ENCODE assay signal across 2 cellular contexts in the genomic region with DNA sequence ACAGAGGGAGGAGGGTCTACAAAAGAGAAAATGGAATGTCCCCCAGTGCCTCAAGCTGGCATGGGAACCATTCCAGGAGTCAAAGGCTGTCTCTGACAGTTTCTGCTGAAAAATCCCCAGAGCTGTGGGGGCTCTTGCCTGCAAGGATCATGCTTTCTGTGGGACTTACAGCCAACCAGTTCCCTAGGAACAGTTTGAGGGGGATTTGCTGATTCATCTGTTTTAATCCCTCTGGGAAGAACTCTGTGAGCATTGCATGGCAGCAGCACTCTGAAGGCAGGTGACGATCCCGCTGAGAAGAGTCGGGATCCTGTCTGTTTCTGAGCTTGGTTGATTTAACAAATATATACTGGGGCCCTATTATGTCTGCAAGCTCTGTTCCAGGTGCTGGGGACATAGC.
TF ChIP-seq lines count a peak whose summit lies in the region.

No MANE protein-coding gene starts in this region.

TF ChIP-seq in HepG2, 621 proteins besides CTCF, POLR2A, EP300 and RAD21:
- TF ChIP-seq MAFK (conservative IDR thresholded peaks at IDR 0.05 in 1 of 2, IDR thresholded peaks at IDR 0.05 in 1 of 2; ENCODE audit: low read length in 2 of 2) (peak; percentile 61 to 81), MAFF (IDR thresholded peaks at IDR 0.05; ENCODE audit: low read depth, low read length) (peak; percentile 74), JUNB (CRISPR knock-in tag; IDR thresholded peaks at IDR 0.05; ENCODE audit: borderline replicate concordance) (no peak), ZMAT3 (CRISPR knock-in tag; conservative IDR thresholded peaks at IDR 0.05) (no peak), ARHGAP35 (CRISPR knock-in tag; IDR thresholded peaks at IDR 0.05; ENCODE audit: borderline replicate concordance) (no peak), ZNF891 (CRISPR knock-in tag; IDR thresholded peaks at IDR 0.05) (no peak), TBL1XR1 (IDR thresholded peaks at IDR 0.05; ENCODE audit: borderline replicate concordance, low read length, partially characterized antibody) (no peak), HNRNPK (IDR thresholded peaks at IDR 0.05; ENCODE audit: low read depth, low read length, poor library complexity, severe bottlenecking) (no peak), TARDBP (CRISPR knock-in tag; IDR thresholded peaks at IDR 0.05) (no peak)
- TF ChIP-seq, protein P1, sequence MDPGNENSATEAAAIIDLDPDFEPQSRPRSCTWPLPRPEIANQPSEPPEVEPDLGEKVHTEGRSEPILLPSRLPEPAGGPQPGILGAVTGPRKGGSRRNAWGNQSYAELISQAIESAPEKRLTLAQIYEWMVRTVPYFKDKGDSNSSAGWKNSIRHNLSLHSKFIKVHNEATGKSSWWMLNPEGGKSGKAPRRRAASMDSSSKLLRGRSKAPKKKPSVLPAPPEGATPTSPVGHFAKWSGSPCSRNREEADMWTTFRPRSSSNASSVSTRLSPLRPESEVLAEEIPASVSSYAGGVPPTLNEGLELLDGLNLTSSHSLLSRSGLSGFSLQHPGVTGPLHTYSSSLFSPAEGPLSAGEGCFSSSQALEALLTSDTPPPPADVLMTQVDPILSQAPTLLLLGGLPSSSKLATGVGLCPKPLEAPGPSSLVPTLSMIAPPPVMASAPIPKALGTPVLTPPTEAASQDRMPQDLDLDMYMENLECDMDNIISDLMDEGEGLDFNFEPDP (CRISPR knock-in tag; conservative IDR thresholded peaks at IDR 0.05) = no peak
- TF ChIP-seq, protein P2, sequence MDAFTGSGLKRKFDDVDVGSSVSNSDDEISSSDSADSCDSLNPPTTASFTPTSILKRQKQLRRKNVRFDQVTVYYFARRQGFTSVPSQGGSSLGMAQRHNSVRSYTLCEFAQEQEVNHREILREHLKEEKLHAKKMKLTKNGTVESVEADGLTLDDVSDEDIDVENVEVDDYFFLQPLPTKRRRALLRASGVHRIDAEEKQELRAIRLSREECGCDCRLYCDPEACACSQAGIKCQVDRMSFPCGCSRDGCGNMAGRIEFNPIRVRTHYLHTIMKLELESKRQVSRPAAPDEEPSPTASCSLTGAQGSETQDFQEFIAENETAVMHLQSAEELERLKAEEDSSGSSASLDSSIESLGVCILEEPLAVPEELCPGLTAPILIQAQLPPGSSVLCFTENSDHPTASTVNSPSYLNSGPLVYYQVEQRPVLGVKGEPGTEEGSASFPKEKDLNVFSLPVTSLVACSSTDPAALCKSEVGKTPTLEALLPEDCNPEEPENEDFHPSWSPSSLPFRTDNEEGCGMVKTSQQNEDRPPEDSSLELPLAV (CRISPR knock-in tag; conservative IDR thresholded peaks at IDR 0.05; ENCODE audit: low read depth) = no peak
TF ChIP-seq in HepG2: peak in this region for 2.

TF ChIP-seq in K562, 482 proteins besides CTCF, POLR2A, EP300 and RAD21:
- TF ChIP-seq MAFG (tag; conservative IDR thresholded peaks at IDR 0.05) = peak; percentile 54; the same call in 1 of the 2 replicates
- TF ChIP-seq, protein P3, sequence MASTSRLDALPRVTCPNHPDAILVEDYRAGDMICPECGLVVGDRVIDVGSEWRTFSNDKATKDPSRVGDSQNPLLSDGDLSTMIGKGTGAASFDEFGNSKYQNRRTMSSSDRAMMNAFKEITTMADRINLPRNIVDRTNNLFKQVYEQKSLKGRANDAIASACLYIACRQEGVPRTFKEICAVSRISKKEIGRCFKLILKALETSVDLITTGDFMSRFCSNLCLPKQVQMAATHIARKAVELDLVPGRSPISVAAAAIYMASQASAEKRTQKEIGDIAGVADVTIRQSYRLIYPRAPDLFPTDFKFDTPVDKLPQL (IDR thresholded peaks at IDR 0.05; ENCODE audit: extremely low read depth, insufficient read length) = no peak
- peak; percentile 44; the same call in 1 of the 2 replicates for TF ChIP-seq MAFF (IDR thresholded peaks at IDR 0.05; ENCODE audit: low read length)
- TF ChIP-seq ZNF316 (IDR thresholded peaks at IDR 0.05) = peak; percentile 50
- TF ChIP-seq ZNF41 (CRISPR knock-in tag; conservative IDR thresholded peaks at IDR 0.05) = no peak
- no peak for TF ChIP-seq HSF4 (CRISPR knock-in tag; IDR thresholded peaks at IDR 0.05; ENCODE audit: borderline replicate concordance)
- TF ChIP-seq C11orf30 (IDR thresholded peaks at IDR 0.05; ENCODE audit: low read depth) = peak; percentile 60
- TF ChIP-seq, protein P4, sequence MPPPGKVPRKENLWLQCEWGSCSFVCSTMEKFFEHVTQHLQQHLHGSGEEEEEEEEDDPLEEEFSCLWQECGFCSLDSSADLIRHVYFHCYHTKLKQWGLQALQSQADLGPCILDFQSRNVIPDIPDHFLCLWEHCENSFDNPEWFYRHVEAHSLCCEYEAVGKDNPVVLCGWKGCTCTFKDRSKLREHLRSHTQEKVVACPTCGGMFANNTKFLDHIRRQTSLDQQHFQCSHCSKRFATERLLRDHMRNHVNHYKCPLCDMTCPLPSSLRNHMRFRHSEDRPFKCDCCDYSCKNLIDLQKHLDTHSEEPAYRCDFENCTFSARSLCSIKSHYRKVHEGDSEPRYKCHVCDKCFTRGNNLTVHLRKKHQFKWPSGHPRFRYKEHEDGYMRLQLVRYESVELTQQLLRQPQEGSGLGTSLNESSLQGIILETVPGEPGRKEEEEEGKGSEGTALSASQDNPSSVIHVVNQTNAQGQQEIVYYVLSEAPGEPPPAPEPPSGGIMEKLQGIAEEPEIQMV (tag; conservative IDR thresholded peaks at IDR 0.05; ENCODE audit: low read depth) = no peak
- TF ChIP-seq EZH2 (IDR thresholded peaks at IDR 0.05; ENCODE audit: borderline replicate concordance, low read depth, low read length) = no peak
- TF ChIP-seq, protein P5, sequence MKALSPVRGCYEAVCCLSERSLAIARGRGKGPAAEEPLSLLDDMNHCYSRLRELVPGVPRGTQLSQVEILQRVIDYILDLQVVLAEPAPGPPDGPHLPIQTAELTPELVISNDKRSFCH (CRISPR knock-in tag; IDR thresholded peaks at IDR 0.05) = no peak
- TF ChIP-seq, protein P5 (tag; IDR thresholded peaks at IDR 0.05) = no peak
- TF ChIP-seq, protein P6, sequence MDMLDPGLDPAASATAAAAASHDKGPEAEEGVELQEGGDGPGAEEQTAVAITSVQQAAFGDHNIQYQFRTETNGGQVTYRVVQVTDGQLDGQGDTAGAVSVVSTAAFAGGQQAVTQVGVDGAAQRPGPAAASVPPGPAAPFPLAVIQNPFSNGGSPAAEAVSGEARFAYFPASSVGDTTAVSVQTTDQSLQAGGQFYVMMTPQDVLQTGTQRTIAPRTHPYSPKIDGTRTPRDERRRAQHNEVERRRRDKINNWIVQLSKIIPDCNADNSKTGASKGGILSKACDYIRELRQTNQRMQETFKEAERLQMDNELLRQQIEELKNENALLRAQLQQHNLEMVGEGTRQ (CRISPR knock-in tag; IDR thresholded peaks at IDR 0.05) = no peak
- TF ChIP-seq POLR3A (IDR thresholded peaks at IDR 0.05; ENCODE audit: borderline replicate concordance, extremely low read depth, insufficient read depth, insufficient read length) = no peak
- no peak for TF ChIP-seq HDAC3 (IDR thresholded peaks at IDR 0.05; ENCODE audit: borderline replicate concordance, partially characterized antibody)
- no peak for TF ChIP-seq TRIM24 (IDR thresholded peaks at IDR 0.05)
- no peak for TF ChIP-seq RAD51 (IDR thresholded peaks at IDR 0.05; ENCODE audit: borderline replicate concordance, low read depth)
- TF ChIP-seq SLC30A9 (CRISPR knock-in tag; IDR thresholded peaks at IDR 0.05) = no peak
- TF ChIP-seq LARP7 (IDR thresholded peaks at IDR 0.05) = no peak
- TF ChIP-seq ZC3H4 (CRISPR knock-in tag; IDR thresholded peaks at IDR 0.05; ENCODE audit: borderline replicate concordance) = no peak
- no peak for TF ChIP-seq NR3C1 (CRISPR knock-in tag; IDR thresholded peaks at IDR 0.05)
